In the genomic region with DNA sequence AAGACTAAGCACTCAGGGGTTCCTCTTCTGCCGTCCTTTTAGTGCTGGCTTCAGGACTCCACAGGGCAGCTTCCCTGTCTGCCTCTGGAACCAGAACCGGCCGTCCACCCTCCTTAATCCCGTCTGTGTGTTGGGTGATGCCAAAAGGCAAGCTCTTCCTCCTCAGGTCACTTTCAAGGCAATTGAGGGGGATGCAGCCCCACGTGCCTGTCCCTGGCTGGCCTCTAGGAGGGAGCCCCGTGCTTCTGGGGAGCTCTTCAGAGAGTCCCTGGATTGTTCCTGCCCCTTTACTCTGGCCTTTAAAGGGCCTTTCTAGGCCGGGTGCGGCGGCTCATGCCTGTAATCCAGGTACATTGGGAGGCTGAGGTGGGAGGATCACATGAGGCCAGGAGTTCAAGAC, we compare ENCODE assay signal across 18 cellular contexts.
DNase-seq lines count a peak whose midpoint lies in the region; ATAC-seq, FAIRE-seq and TF ChIP-seq lines count a peak whose summit lies in the region.
"Had no signal": no experiment of that assay in that cellular context is flagged by ENCODE, and none has a peak within 500 bp of the region (broad histone marks: within the 10 kb centered on the region; RNA-seq: fewer than 3 reads in every experiment).

No MANE protein-coding gene starts in this region.

- no peak for TF ChIP-seq EP300 in K562 (IDR thresholded peaks at IDR 0.05; ENCODE audit: low read length)
- no peak for TF ChIP-seq EP300 in upper lobe of left lung (IDR thresholded peaks at IDR 0.05)

- H3K4me3 ChIP-seq in K562, result no peak overlapping the region
- no peak overlapping the region for H3K4me3 ChIP-seq in kidney (ENCODE audit: low read length in 2 of 2)
- H3K4me3 ChIP-seq in upper lobe of left lung, result no peak overlapping the region
- H3K4me3 ChIP-seq: A549 had no signal

- DNase-seq in Right ventricle myocardium superior (peak; percentile 38), left ventricle myocardium superior (no peak), K562 (ENCODE audit: extremely low read depth in 1 of 4, low spot score in 3 of 4) (no peak), kidney (peak; percentile 27), upper lobe of left lung (no peak), left lobe of liver (ENCODE audit: low spot score) (no peak)
- DNase-seq in stimulated activated CD4-positive, alpha-beta T cell treated with anti-CD3 and anti-CD28 coated beads, Interleukin-4, amount 100 ng/mL, for 24 hours, result no peak
- no peak for DNase-seq in stimulated activated CD4-positive, alpha-beta T cell treated with anti-CD3 and anti-CD28 coated beads, Interleukin-12 subunit alpha, Interleukin-12 subunit beta, amount 100 ng/mL, for 4 hours
- DNase-seq: C1 segment of cervical spinal cord; Caco-2; CD4-positive, alpha-beta T cell had no signal

- POLR2A ChIA-PET in K562 (lab: Yijun Ruan, JAX), result interaction anchor here (1.3 kb wide), 1 partner anchor 10 kb away, joined by 6 read pairs; no protein-coding TSS in a partner anchor

- H3K27me3 ChIP-seq in K562 (ENCODE audit: control insufficient read depth in 2 of 2, insufficient read depth in 2 of 2, low read length in 2 of 2) (peaks cover 60 to 85% of the 10 kb centered on the region in 2 experiments), upper lobe of left lung (no peaks in the 10 kb centered on the region)

- CTCF ChIA-PET in K562 (lab: Yijun Ruan, JAX; ENCODE audit: low intra/inter-chr PET ratio), result no interaction called here

- H3K9me1 ChIP-seq in K562 (ENCODE audit: control insufficient read depth, insufficient read depth, low read length), result no peaks in the 10 kb centered on the region

- H3K4me1 ChIP-seq in K562 (replicated peaks in 1 of 2; ENCODE audit: control insufficient read depth in 2 of 2, insufficient read depth in 2 of 2, low read length in 2 of 2) (peaks cover 0 to 3% of the 10 kb centered on the region in 2 experiments; a peak in 2 of 5 replicates), kidney (ENCODE audit: control insufficient read depth in 1 of 2, insufficient read depth in 1 of 2, low read depth in 1 of 2, low read length in 2 of 2) (no peaks in the 10 kb centered on the region), upper lobe of left lung (peaks cover 0 to 5% (median 2%) of the 10 kb centered on the region in 4 donors)
- H3K4me1 ChIP-seq: A549 had no signal

- no TSS peak for BruUV-seq in K562 (replicated peaks; lab: Mats Ljungman, UMichigan)

- intact Hi-C loops in Right ventricle myocardium superior (cut with DNase I), result no loop called here
- intact Hi-C loops in left ventricle myocardium superior (cut with micrococcal nuclease), result no loop called here
- intact Hi-C loops in K562 (cut with micrococcal nuclease), result no loop called here
- intact Hi-C loops in kidney (cut with DNase I), result no loop called here

- H3K9ac ChIP-seq in K562 (ENCODE audit: insufficient read depth in 1 of 2, low read depth in 2 of 2, low read length in 2 of 2) (no peak overlapping the region), kidney (ENCODE audit: low read length in 2 of 2) (no peak overlapping the region)

- TF ChIP-seq CTCF in K562 (IDR thresholded peaks at IDR 0.05 in 2 of 3, conservative IDR thresholded peaks at IDR 0.05 in 1 of 3; ENCODE audit: insufficient read depth in 2 of 3, low read depth in 1 of 3, low read length in 3 of 3), result peak in 1 of 3 experiments; percentile 14; a peak in 1 of 6 replicates
- no peak for TF ChIP-seq CTCF in kidney (IDR thresholded peaks at IDR 0.05; ENCODE audit: borderline replicate concordance, extremely low read depth, insufficient read depth)
- TF ChIP-seq CTCF in upper lobe of left lung (IDR thresholded peaks at IDR 0.05), result no peak

- ATAC-seq in Right ventricle myocardium superior (ENCODE audit: poor library complexity) (no peak), left ventricle myocardium superior (no peak), K562 (peak; percentile 62), upper lobe of left lung (ENCODE audit: low FRiP score in 2 of 2) (no peak), left lobe of liver (no peak)
- ATAC-seq: A549 had no signal

- no peak for TF ChIP-seq RAD21 in K562 (CRISPR knock-in tag; conservative IDR thresholded peaks at IDR 0.05 in 1 of 2, IDR thresholded peaks at IDR 0.05 in 1 of 2)

- peaks cover 3% of the 10 kb centered on the region; the same call in 1 of the 2 replicates for H3K9me3 ChIP-seq in K562 (replicated peaks; ENCODE audit: control insufficient read depth, insufficient read depth, low read depth, low read length)
- no peaks in the 10 kb centered on the region for H3K9me3 ChIP-seq in kidney (ENCODE audit: control insufficient read depth in 1 of 2, low read length in 2 of 2)
- H3K9me3 ChIP-seq in upper lobe of left lung, result no peaks in the 10 kb centered on the region
- H3K9me3 ChIP-seq: A549, Caco-2 had no signal

- H4K20me1 ChIP-seq in K562 (replicated peaks; ENCODE audit: control insufficient read depth, insufficient read depth, low read length), result peaks cover 9% of the 10 kb centered on the region; the same call in 1 of the 2 replicates

- in situ Hi-C loops in K562 (cut with MboI), result no loop called here

- no peaks in the 10 kb centered on the region for H3K79me2 ChIP-seq in K562 (ENCODE audit: control insufficient read depth, insufficient read depth, low read length)

- TF ChIP-seq POLR2A in K562 (conservative IDR thresholded peaks at IDR 0.05), result no peak
- no peak for TF ChIP-seq POLR2A in upper lobe of left lung (IDR thresholded peaks at IDR 0.05)

- H3K36me3 ChIP-seq in K562 (ENCODE audit: control insufficient read depth, insufficient read depth, low read length) (no peaks in the 10 kb centered on the region), kidney (ENCODE audit: control insufficient read depth in 1 of 2, insufficient read depth in 2 of 2, low read length in 2 of 2) (no peaks in the 10 kb centered on the region), upper lobe of left lung (peaks cover 0 to 15% (median 0%) of the 10 kb centered on the region in 4 donors)

- H3K27ac ChIP-seq in K562 (ENCODE audit: extremely low read depth, low read depth, low read length) (no peak overlapping the region), kidney (ENCODE audit: low read depth in 2 of 2, low read length in 2 of 2) (no peak overlapping the region), upper lobe of left lung (peak overlapping the region in 3 of 4 donors; percentile 76 to 83 (median 83))
- H3K27ac ChIP-seq: 22Rv1, A549 had no signal

- no peak overlapping the region for H3K4me2 ChIP-seq in K562 (ENCODE audit: insufficient read depth, low read length)
- H3K4me2 ChIP-seq: A549 had no signal

- WGBS in K562 (ENCODE audit: insufficient coverage, low coverage, missing lambda C conversion rate), result 3% methylated on average over 9 of the region's 9 CpGs
- WGBS in upper lobe of left lung, 2 donors, result 76 to 84% methylated on average over 8 to 9 of the region's 9 CpGs

- FAIRE-seq in K562 (lab: Jason Lieb, UNC), result no peak
- FAIRE-seq in kidney (lab: Jason Lieb, UNC), result no peak
- FAIRE-seq: A549, D721Med, G401.6, GM12891, GM19239, H54 had no signal

- no peak overlapping the region for H2AFZ ChIP-seq in K562 (ENCODE audit: low read depth, low read length)

Comparison
In these comparisons a context has a peak if more than half of its experiments do, and no peak if none do; other contexts are left out.
1. DNase-seq: peak in Right ventricle myocardium superior (single experiment) and kidney (single experiment); none in left ventricle myocardium superior (single experiment), K562 (0 of 4), upper lobe of left lung (0 of 2), stimulated activated CD4-positive, alpha-beta T cell treated with anti-CD3 and anti-CD28 coated beads, Interleukin-4, amount 100 ng/mL, for 24 hours (single experiment), stimulated activated CD4-positive, alpha-beta T cell treated with anti-CD3 and anti-CD28 coated beads, Interleukin-12 subunit alpha, Interleukin-12 subunit beta, amount 100 ng/mL, for 4 hours (single experiment) and left lobe of liver (single experiment).
2. H3K27ac ChIP-seq: peak in upper lobe of left lung (3 of 4); none in K562 (single experiment) and kidney (0 of 2).